Comparison of ENCODE assay signal across 16 cellular contexts in genomic region chr16:26802440-26802839, GRCh38.
DNase-seq lines count a peak whose midpoint lies in the region; ATAC-seq and TF ChIP-seq lines count a peak whose summit lies in the region.
"Had no signal": no experiment of that assay in that cellular context is flagged by ENCODE, and none has a peak within 500 bp of the region (broad histone marks: within the 10 kb centered on the region; RNA-seq: fewer than 3 reads in every experiment).

No MANE protein-coding gene starts in this region.

- no peaks in the 10 kb centered on the region for H3K9me3 Mint-ChIP-seq in stimulated activated naive CD8-positive, alpha-beta T cell treated with anti-CD3 and anti-CD28 coated beads, Interleukin-15, amount 100 ng/mL, for 72 hours
- H3K9me3 Mint-ChIP-seq in effector memory CD8-positive, alpha-beta T cell = no peaks in the 10 kb centered on the region
- no peaks in the 10 kb centered on the region for H3K9me3 Mint-ChIP-seq in type B pancreatic cell
- H3K9me3 Mint-ChIP-seq: H9 had no signal

- H3K27ac Mint-ChIP-seq in stimulated activated naive CD8-positive, alpha-beta T cell treated with anti-CD3 and anti-CD28 coated beads, Interleukin-15, amount 100 ng/mL, for 72 hours = no peak overlapping the region
- no peak overlapping the region for H3K27ac Mint-ChIP-seq in effector memory CD8-positive, alpha-beta T cell
- H3K27ac Mint-ChIP-seq in type B pancreatic cell = no peak overlapping the region
- H3K27ac Mint-ChIP-seq: GM23338, H9 had no signal

- peaks cover 36% of the 10 kb centered on the region for H3K27me3 Mint-ChIP-seq in stimulated activated naive CD8-positive, alpha-beta T cell treated with anti-CD3 and anti-CD28 coated beads, Interleukin-15, amount 100 ng/mL, for 72 hours
- peaks cover 41 to 91% of the 10 kb centered on the region in 2 donors for H3K27me3 Mint-ChIP-seq in effector memory CD8-positive, alpha-beta T cell
- peaks cover 29% of the 10 kb centered on the region for H3K27me3 Mint-ChIP-seq in type B pancreatic cell

- no peaks in the 10 kb centered on the region for H3K4me1 Mint-ChIP-seq in stimulated activated naive CD8-positive, alpha-beta T cell treated with anti-CD3 and anti-CD28 coated beads, Interleukin-15, amount 100 ng/mL, for 72 hours
- peaks cover 0 to 9% of the 10 kb centered on the region in 2 donors for H3K4me1 Mint-ChIP-seq in effector memory CD8-positive, alpha-beta T cell (ENCODE audit: low read depth in 2 of 2)
- no peaks in the 10 kb centered on the region for H3K4me1 Mint-ChIP-seq in type B pancreatic cell (ENCODE audit: unreplicated experiment)
- H3K4me1 Mint-ChIP-seq: CD4-positive, alpha-beta memory T cell; GM23338 had no signal

- TF ChIP-seq CTCF in type B pancreatic cell (conservative IDR thresholded peaks at IDR 0.05) = no peak

- no peaks in the 10 kb centered on the region for H3K36me3 Mint-ChIP-seq in effector memory CD8-positive, alpha-beta T cell (ENCODE audit: insufficient read depth)
- H3K36me3 Mint-ChIP-seq in type B pancreatic cell = no peaks in the 10 kb centered on the region
- H3K36me3 Mint-ChIP-seq: CD4-positive, alpha-beta memory T cell had no signal

- no peak for DNase-seq in stimulated activated naive CD8-positive, alpha-beta T cell treated with anti-CD3 and anti-CD28 coated beads, Interleukin-15, amount 100 ng/mL, for 72 hours
- no peak for DNase-seq in stimulated activated naive CD8-positive, alpha-beta T cell treated with anti-CD3 and anti-CD28 coated beads, Interleukin-15, Interleukin-2, amounts not matched to agents 100 U/mL and 50 U/mL, for 24 hours
- no peak for DNase-seq in effector memory CD8-positive, alpha-beta T cell
- DNase-seq in type B pancreatic cell (ENCODE audit: extremely low spot score, unreplicated experiment) (no peak), anterior cingulate cortex (lab: John Stamatoyannopoulos, UW) (no peak)
- DNase-seq: C1 segment of cervical spinal cord; Calu3; CD4-positive, alpha-beta memory T cell; COR-L47; DMS53; DMS79 treated with DMSO at 0.1 percent for 48 hours; GF-D8; H9 had no signal

- ATAC-seq in stimulated activated naive CD8-positive, alpha-beta T cell treated with anti-CD3 and anti-CD28 coated beads, Interleukin-15, amount 100 ng/mL, for 72 hours = peak; percentile 57
- no peak for ATAC-seq in stimulated activated naive CD8-positive, alpha-beta T cell treated with anti-CD3 and anti-CD28 coated beads, Interleukin-15, Interleukin-2, amounts not matched to agents 100 U/mL and 50 U/mL, for 24 hours
- peak; percentile 33 for ATAC-seq in effector memory CD8-positive, alpha-beta T cell (replicated peaks)
- ATAC-seq in HG02938 (IDR thresholded peaks at IDR 0.05; ENCODE audit: unreplicated experiment) = no peak
- ATAC-seq: GM23338, HCT116 had no signal

- no peak overlapping the region for H3K4me3 Mint-ChIP-seq in stimulated activated naive CD8-positive, alpha-beta T cell treated with anti-CD3 and anti-CD28 coated beads, Interleukin-15, amount 100 ng/mL, for 72 hours
- H3K4me3 Mint-ChIP-seq in effector memory CD8-positive, alpha-beta T cell = no peak overlapping the region
- peak overlapping the region; percentile 2 for H3K4me3 Mint-ChIP-seq in type B pancreatic cell
- H3K4me3 Mint-ChIP-seq: CD4-positive, alpha-beta memory T cell; GM23338; H9 had no signal

Comparison
In these comparisons a context has a peak if more than half of its experiments do, and no peak if none do; other contexts are left out.
1. ATAC-seq: peak in stimulated activated naive CD8-positive, alpha-beta T cell treated with anti-CD3 and anti-CD28 coated beads, Interleukin-15, amount 100 ng/mL, for 72 hours (single experiment) and effector memory CD8-positive, alpha-beta T cell (single experiment); none in stimulated activated naive CD8-positive, alpha-beta T cell treated with anti-CD3 and anti-CD28 coated beads, Interleukin-15, Interleukin-2, amounts not matched to agents 100 U/mL and 50 U/mL, for 24 hours (single experiment) and HG02938 (single experiment).